18 cellular contexts compared by ENCODE assay signal in genomic region chr17:20278805-20279204, GRCh38.
"Had no signal": no experiment of that assay in that cellular context is flagged by ENCODE, and none has a peak within 500 bp of the region (broad histone marks: within the 10 kb centered on the region; RNA-seq: fewer than 3 reads in every experiment).

No MANE protein-coding gene starts in this region.

- H3K27me3 Mint-ChIP-seq: activated CD4-positive, alpha-beta T cell treated with anti-CD3 and anti-CD28 coated beads, Interleukin-2, amount 10 ng/mL, durations not matched to agents 24 days and 14 days; memory B cell; stimulated activated naive CD8-positive, alpha-beta T cell treated with anti-CD3 and anti-CD28 coated beads, Interleukin-15, Interleukin-2, amounts not matched to agents 100 ng/mL and 50 ng/mL, for 24 hours had no signal

- H3K9me3 Mint-ChIP-seq: activated CD4-positive, alpha-beta T cell treated with anti-CD3 and anti-CD28 coated beads, Interleukin-2, amount 10 ng/mL, durations not matched to agents 24 days and 14 days; activated naive CD4-positive, alpha-beta T cell treated with anti-CD3 and anti-CD28 coated beads for 36 hours; memory B cell; neural crest cell; stimulated activated naive CD8-positive, alpha-beta T cell treated with anti-CD3 and anti-CD28 coated beads, Interleukin-15, Interleukin-2, amounts not matched to agents 100 ng/mL and 50 ng/mL, for 24 hours; T-helper 2 cell treated with Interferon-gamma antibody and Interleukin-4, amounts not matched to agents 5 μg/mL and 100 μg/mL, for 36 hours had no signal

- H3K27ac ChIP-seq: gastrocnemius medialis, hepatocyte, left ventricle myocardium inferior, prostate gland, suprapubic skin, upper lobe of left lung had no signal

- H3K79me2 ChIP-seq: hepatocyte had no signal

- H3K36me3 ChIP-seq: ascending aorta, gastrocnemius medialis, left ventricle myocardium inferior, prostate gland, suprapubic skin, upper lobe of left lung had no signal

- H3K27ac Mint-ChIP-seq: activated CD4-positive, alpha-beta T cell treated with anti-CD3 and anti-CD28 coated beads, Interleukin-2, amount 10 ng/mL, durations not matched to agents 24 days and 14 days; activated naive CD4-positive, alpha-beta T cell treated with anti-CD3 and anti-CD28 coated beads for 36 hours; memory B cell; T-helper 2 cell treated with Interferon-gamma antibody and Interleukin-4, amounts not matched to agents 5 μg/mL and 100 μg/mL, for 36 hours had no signal

- H3K27me3 ChIP-seq: ascending aorta, gastrocnemius medialis, hepatocyte, suprapubic skin, upper lobe of left lung had no signal

- H3K4me3 ChIP-seq: ascending aorta, gastrocnemius medialis, hepatocyte, left ventricle myocardium inferior, prostate gland, suprapubic skin, upper lobe of left lung had no signal

- H3K9me3 ChIP-seq: ascending aorta, gastrocnemius medialis, left ventricle myocardium inferior, prostate gland, suprapubic skin, upper lobe of left lung had no signal

- H2AFZ ChIP-seq: hepatocyte had no signal

- H3K4me3 Mint-ChIP-seq: activated CD4-positive, alpha-beta T cell treated with anti-CD3 and anti-CD28 coated beads, Interleukin-2, amount 10 ng/mL, durations not matched to agents 24 days and 14 days; activated naive CD4-positive, alpha-beta T cell treated with anti-CD3 and anti-CD28 coated beads for 36 hours; memory B cell; neural crest cell; stimulated activated naive CD8-positive, alpha-beta T cell treated with anti-CD3 and anti-CD28 coated beads, Interleukin-15, Interleukin-2, amounts not matched to agents 100 ng/mL and 50 ng/mL, for 24 hours; T-helper 2 cell treated with Interferon-gamma antibody and Interleukin-4, amounts not matched to agents 5 μg/mL and 100 μg/mL, for 36 hours had no signal

- H3K4me2 ChIP-seq: hepatocyte had no signal

- H3K4me1 Mint-ChIP-seq: memory B cell had no signal

- H3K4me1 ChIP-seq: gastrocnemius medialis, left ventricle myocardium inferior, prostate gland, suprapubic skin had no signal

- DNase-seq: activated CD4-positive, alpha-beta T cell treated with anti-CD3 and anti-CD28 coated beads, Interleukin-2, amount 10 ng/mL, durations not matched to agents 24 days and 14 days; activated CD4-positive, CD25-positive, alpha-beta regulatory T cell; activated naive CD4-positive, alpha-beta T cell treated with anti-CD3 and anti-CD28 coated beads for 36 hours; gastrocnemius medialis; islet precursor cell; left ventricle myocardium inferior; right cardiac atrium; small intestine; SW 1271; upper lobe of left lung had no signal
